In genomic region chr4:42150653-42151567, GRCh38 we compare ENCODE assay signal across 8 cellular contexts. TPM values are rescaled to one million over a fixed set of nuclear protein-coding genes. Genes with fewer than 3 reads are reported as not detected.
DNase-seq lines count a peak whose midpoint lies in the region; ATAC-seq and TF ChIP-seq lines count a peak whose summit lies in the region.

No MANE protein-coding gene starts in this region.

- 0 out of 2 replicates have a peak, but pooled peaks cover 9% of the 10 kb centered on the region for H3F3A ChIP-seq in SU-DHL-6 (ENCODE audit: insufficient read depth)

- 4 to 22% methylated on average over 15 to 65 of the region's 89 CpGs for WGBS in transverse colon (ENCODE audit: low coverage in 1 of 2), 2 donors

- ATAC-seq in GM18520 (IDR thresholded peaks at IDR 0.05; ENCODE audit: unreplicated experiment), result peak; percentile 12
- peak; percentile 30 for ATAC-seq in HG02970 (IDR thresholded peaks at IDR 0.05; ENCODE audit: low FRiP score, unreplicated experiment)

- TF ChIP-seq POLR2A in transverse colon (IDR thresholded peaks at IDR 0.05), result no peak

- H3K4me1 ChIP-seq in BE2C (peaks cover 7% of the 10 kb centered on the region), transverse colon (peaks cover 0 to 16% (median 14%) of the 10 kb centered on the region in 4 donors)

- H3K9me3 ChIP-seq in BE2C, result no peaks in the 10 kb centered on the region
- no peaks in the 10 kb centered on the region for H3K9me3 ChIP-seq in SU-DHL-6 (ENCODE audit: insufficient read depth, low read length)
- H3K9me3 ChIP-seq in transverse colon, result no peaks in the 10 kb centered on the region

- H3K4me1 Mint-ChIP-seq in immature natural killer cell, result peaks cover 18 to 33% of the 10 kb centered on the region in 2 donors

- intact Hi-C loops in transverse colon (cut with DNase I; ENCODE audit: low total_unique reads), result no loop called here

- H3K36me3 ChIP-seq in BE2C (peaks cover 2% of the 10 kb centered on the region; the same call in 1 of the 2 replicates), SU-DHL-6 (ENCODE audit: low read length) (no peaks in the 10 kb centered on the region), transverse colon (no peaks in the 10 kb centered on the region)

- peak overlapping the region; percentile 80 for H2AFZ ChIP-seq in SU-DHL-6 (ENCODE audit: low read depth, low read length, severe bottlenecking)

- H3K27ac Mint-ChIP-seq in immature natural killer cell, result peak overlapping the region in 1 of 6 donors; percentile 87

- peak overlapping the region; percentile 79 for H3K4me3 ChIP-seq in BE2C (ENCODE audit: low read depth, low read length)
- peak overlapping the region; percentile 86 for H3K4me3 ChIP-seq in SU-DHL-6 (ENCODE audit: insufficient read depth, low read length, poor library complexity, severe bottlenecking)
- peak overlapping the region in 3 of 4 donors; percentile 34 to 59 (median 35) for H3K4me3 ChIP-seq in transverse colon

- H3K9ac ChIP-seq in SU-DHL-6 (ENCODE audit: low read length), result peak overlapping the region; percentile 89

- peak overlapping the region; percentile 89 for H3K4me2 ChIP-seq in SU-DHL-6 (ENCODE audit: low read depth, low read length, poor library complexity, severe bottlenecking)

- peak overlapping the region; percentile 86 to 98 (median 90) for H3K4me3 Mint-ChIP-seq in immature natural killer cell

- H3K9me3 Mint-ChIP-seq in immature natural killer cell, result peaks cover 0 to 3% (median 0%) of the 10 kb centered on the region in 6 donors

- H3K36me3 Mint-ChIP-seq in immature natural killer cell, result peaks cover 0 to 11% (median 3%) of the 10 kb centered on the region in 3 donors

- DNase-seq in BE2C (peak; percentile 41), immature natural killer cell (no peak), transverse colon (peak; percentile 9), HT-29 (ENCODE audit: low spot score) (no peak), mucosa of gallbladder (ENCODE audit: low spot score) (no peak)

- H3K27ac ChIP-seq in SU-DHL-6 (ENCODE audit: low read depth, low read length) (peak overlapping the region; percentile 78), transverse colon (no peak overlapping the region)

- H3K79me2 ChIP-seq in SU-DHL-6 (ENCODE audit: insufficient read depth, low read length), result peaks cover 61% of the 10 kb centered on the region

- H3K27me3 Mint-ChIP-seq in immature natural killer cell (ENCODE audit: low read depth in 3 of 3), result peaks cover 12 to 33% (median 15%) of the 10 kb centered on the region in 3 donors

- in situ Hi-C loops in transverse colon (cut with MboI; ENCODE audit: low pct_ligation_motif_present in 1 of 4, low pct_unique_long_range_greater_than_20kb in 1 of 4, low sequenced_read_pairs in 3 of 4), result no loop called here

- TF ChIP-seq CTCF in BE2C (IDR thresholded peaks at IDR 0.05; ENCODE audit: low read depth, low read length) (no peak), SU-DHL-6 (IDR thresholded peaks at IDR 0.05; ENCODE audit: insufficient read depth, low read length, poor library complexity, severe bottlenecking) (no peak), transverse colon (IDR thresholded peaks at IDR 0.05) (no peak)

- no peak for TF ChIP-seq EP300 in transverse colon (IDR thresholded peaks at IDR 0.05; ENCODE audit: low read depth)

- peaks cover 5% of the 10 kb centered on the region; the same call in 1 of the 2 replicates for H4K20me1 ChIP-seq in SU-DHL-6 (ENCODE audit: low read depth, low read length)

- H3K9me2 ChIP-seq in SU-DHL-6 (replicated peaks; ENCODE audit: insufficient read depth, low read length), result no peaks in the 10 kb centered on the region

- H3K27me3 ChIP-seq in BE2C (no peaks in the 10 kb centered on the region), SU-DHL-6 (ENCODE audit: low read length) (no peaks in the 10 kb centered on the region), transverse colon (peaks cover 65% of the 10 kb centered on the region)

RNA-seq across cellular contexts. Expression of gene BEND4, which starts 1.5 kb away (rescaled TPM):
- 2.3 TPM for polyA plus RNA-seq in BE2C (2012; ENCODE audit: insufficient read depth, insufficient read length, low read depth)
- polyA plus RNA-seq in immature natural killer cell, result under 1 TPM in 2 of 3 donors, not detected in 1; 0.14 to 0.24 TPM
- total RNA-seq in transverse colon, result 1 to 10 TPM in 2 of 4 donors, under 1 TPM in 2; 0.27 to 2.6 (median 1.2) TPM
- total RNA-seq in HT-29 (2014; rRNA removed; shearing (Covaris generic)), result not detected in 2 replicates
- total RNA-seq in mucosa of gallbladder, result 0.20 TPM

Comparison
In these comparisons a context has a peak if more than half of its experiments do, and no peak if none do; other contexts are left out.
1. DNase-seq: peak in BE2C (single experiment) and transverse colon (single experiment); none in immature natural killer cell (0 of 3), HT-29 (single experiment) and mucosa of gallbladder (single experiment).
2. H3K4me3 ChIP-seq: peak in every context shown above with its lines; median percentile 86 in SU-DHL-6; 79 in BE2C; 35 in transverse colon.